Comparison of ENCODE assay signal across 18 cellular contexts in genomic region chr1:22327411-22327810, GRCh38.
"Had no signal": no experiment of that assay in that cellular context is flagged by ENCODE, and none has a peak within 500 bp of the region (broad histone marks: within the 10 kb centered on the region; RNA-seq: fewer than 3 reads in every experiment).

No MANE protein-coding gene starts in this region.

- H3K9me3 ChIP-seq: esophagus muscularis mucosa, testis had no signal

- H3K36me3 Mint-ChIP-seq: activated CD8-positive, alpha-beta memory T cell treated with anti-CD3 and anti-CD28 coated beads, Interleukin-2, amount 10 ng/mL, durations not matched to agents 7 days and 5 days; activated naive CD4-positive, alpha-beta T cell treated with anti-CD3 and anti-CD28 coated beads, Interleukin-2, amount 50 U/mL, for 24 hours; brain; T-cell had no signal

- H3K36me3 ChIP-seq: esophagus muscularis mucosa had no signal

- H3K4me1 ChIP-seq: esophagus muscularis mucosa had no signal

- H3K4me3 ChIP-seq: esophagus muscularis mucosa, testis had no signal

- H3K27ac Mint-ChIP-seq: activated CD4-positive, alpha-beta T cell treated with anti-CD3 and anti-CD28 coated beads, Interleukin-2, amount 10 ng/mL, durations not matched to agents 7 days and 5 days; activated CD8-positive, alpha-beta memory T cell treated with anti-CD3 and anti-CD28 coated beads, Interleukin-2, amount 10 ng/mL, durations not matched to agents 7 days and 5 days; activated CD8-positive, alpha-beta T cell treated with anti-CD3 and anti-CD28 coated beads for 36 hours; activated naive CD4-positive, alpha-beta T cell treated with anti-CD3 and anti-CD28 coated beads, Interleukin-2, amount 50 U/mL, for 24 hours; effector memory CD8-positive, alpha-beta T cell; nephron progenitor cell; T-cell; T-helper 2 cell treated with Interferon-gamma antibody and Interleukin-4, amounts not matched to agents 5 μg/mL and 100 μg/mL, for 36 hours had no signal

- DNase-seq: activated CD4-positive, alpha-beta T cell treated with anti-CD3 and anti-CD28 coated beads, Interleukin-2, amount 10 ng/mL, durations not matched to agents 7 days and 5 days; activated CD8-positive, alpha-beta memory T cell treated with anti-CD3 and anti-CD28 coated beads, Interleukin-2, amount 10 ng/mL, durations not matched to agents 7 days and 5 days; activated CD8-positive, alpha-beta T cell treated with anti-CD3 and anti-CD28 coated beads for 36 hours; activated gamma-delta T cell treated with Interleukin-2 at 50 U/mL for 16 hours; activated T-cell treated with anti-CD3 and anti-CD28 coated beads, Interleukin-2, amount 50 U/mL, for 1 hour; effector memory CD8-positive, alpha-beta T cell; hippocampal formation; nephron progenitor cell; occipital lobe; stimulated activated CD4-positive, alpha-beta T cell treated with anti-CD3 and anti-CD28 coated beads, Interleukin-4, amount 100 ng/mL, for 4 hours; T-cell; testis; trophoblast cell had no signal

- H3K27ac ChIP-seq: esophagus muscularis mucosa, testis had no signal

- H3K4me1 Mint-ChIP-seq: activated CD4-positive, alpha-beta T cell treated with anti-CD3 and anti-CD28 coated beads, Interleukin-2, amount 10 ng/mL, durations not matched to agents 7 days and 5 days; activated CD8-positive, alpha-beta memory T cell treated with anti-CD3 and anti-CD28 coated beads, Interleukin-2, amount 10 ng/mL, durations not matched to agents 7 days and 5 days; activated naive CD4-positive, alpha-beta T cell treated with anti-CD3 and anti-CD28 coated beads, Interleukin-2, amount 50 U/mL, for 24 hours; T-cell had no signal

- H3K27me3 ChIP-seq: testis had no signal

- H3K27me3 Mint-ChIP-seq: activated CD4-positive, alpha-beta T cell treated with anti-CD3 and anti-CD28 coated beads, Interleukin-2, amount 10 ng/mL, durations not matched to agents 7 days and 5 days; activated CD8-positive, alpha-beta memory T cell treated with anti-CD3 and anti-CD28 coated beads, Interleukin-2, amount 10 ng/mL, durations not matched to agents 7 days and 5 days; activated naive CD4-positive, alpha-beta T cell treated with anti-CD3 and anti-CD28 coated beads, Interleukin-2, amount 50 U/mL, for 24 hours had no signal

- FAIRE-seq: frontal cortex had no signal

- H3K9me3 Mint-ChIP-seq: activated CD4-positive, alpha-beta T cell treated with anti-CD3 and anti-CD28 coated beads, Interleukin-2, amount 10 ng/mL, durations not matched to agents 7 days and 5 days; activated CD8-positive, alpha-beta T cell treated with anti-CD3 and anti-CD28 coated beads for 36 hours; activated naive CD4-positive, alpha-beta T cell treated with anti-CD3 and anti-CD28 coated beads, Interleukin-2, amount 50 U/mL, for 24 hours; effector memory CD8-positive, alpha-beta T cell; nephron progenitor cell; T-cell; T-helper 2 cell treated with Interferon-gamma antibody and Interleukin-4, amounts not matched to agents 5 μg/mL and 100 μg/mL, for 36 hours had no signal

- H3K4me3 Mint-ChIP-seq: activated CD4-positive, alpha-beta T cell treated with anti-CD3 and anti-CD28 coated beads, Interleukin-2, amount 10 ng/mL, durations not matched to agents 7 days and 5 days; activated CD8-positive, alpha-beta memory T cell treated with anti-CD3 and anti-CD28 coated beads, Interleukin-2, amount 10 ng/mL, durations not matched to agents 7 days and 5 days; activated CD8-positive, alpha-beta T cell treated with anti-CD3 and anti-CD28 coated beads for 36 hours; activated naive CD4-positive, alpha-beta T cell treated with anti-CD3 and anti-CD28 coated beads, Interleukin-2, amount 50 U/mL, for 24 hours; effector memory CD8-positive, alpha-beta T cell; nephron progenitor cell; T-cell; T-helper 2 cell treated with Interferon-gamma antibody and Interleukin-4, amounts not matched to agents 5 μg/mL and 100 μg/mL, for 36 hours had no signal
